1 cellular context compared by ENCODE assay signal in the genomic region with DNA sequence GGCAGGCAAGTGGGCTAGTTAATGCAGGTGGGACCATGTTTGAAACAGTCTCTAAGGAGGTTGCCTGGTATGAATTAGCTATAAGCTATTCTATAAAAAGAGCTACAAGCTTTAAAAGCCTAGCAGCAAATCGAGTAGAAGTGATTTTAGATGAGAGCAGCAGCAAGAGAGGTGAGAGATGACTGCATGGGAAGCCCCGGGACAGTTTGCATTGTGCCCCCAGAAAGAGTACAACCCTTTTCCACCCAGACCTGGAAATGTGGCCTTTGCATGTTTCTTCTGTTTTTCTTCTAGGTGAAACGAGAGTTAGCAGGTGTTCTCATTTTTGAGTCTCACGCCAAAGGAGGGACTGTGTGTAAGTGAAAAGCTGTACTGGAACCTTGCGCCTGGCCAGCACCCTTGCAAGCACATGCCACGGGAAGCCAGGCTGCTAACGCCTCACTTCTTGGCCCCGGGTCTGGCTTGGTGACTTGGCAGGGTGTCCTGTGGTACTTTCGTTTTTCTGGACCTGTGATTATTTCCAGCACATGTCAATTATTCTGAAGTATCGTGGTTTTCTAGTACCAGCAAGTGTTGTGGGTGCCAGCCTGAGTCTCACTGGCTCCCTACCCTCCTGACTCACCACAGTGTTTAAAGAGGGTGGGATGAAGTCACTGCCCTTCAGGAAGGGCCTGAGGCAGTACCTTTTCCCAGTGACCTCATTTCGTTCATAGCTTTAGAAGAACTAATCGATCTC.
TF ChIP-seq lines count a peak whose summit lies in the region.

No MANE protein-coding gene starts in this region.

TF ChIP-seq in HCT116, 20 proteins besides CTCF, POLR2A, EP300 and RAD21 (continued from another document):
- TF ChIP-seq SP1 (IDR thresholded peaks at IDR 0.05; ENCODE audit: low read depth), result 0 out of 2 replicates have a peak, but pooled peaks have one; percentile 24
- TF ChIP-seq YY1 (IDR thresholded peaks at IDR 0.05; ENCODE audit: extremely low read depth, insufficient replicate concordance, low read depth, low read length), result no peak
- no peak for TF ChIP-seq POLR2AphosphoS5 (IDR thresholded peaks at IDR 0.05; ENCODE audit: low read depth, low read length)
- no peak for TF ChIP-seq ZFX (IDR thresholded peaks at IDR 0.05)
- TF ChIP-seq, protein P1, sequence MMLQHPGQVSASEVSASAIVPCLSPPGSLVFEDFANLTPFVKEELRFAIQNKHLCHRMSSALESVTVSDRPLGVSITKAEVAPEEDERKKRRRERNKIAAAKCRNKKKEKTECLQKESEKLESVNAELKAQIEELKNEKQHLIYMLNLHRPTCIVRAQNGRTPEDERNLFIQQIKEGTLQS (IDR thresholded peaks at IDR 0.05), result no peak
- TF ChIP-seq CBX3 (IDR thresholded peaks at IDR 0.05; ENCODE audit: low read depth), result peak; percentile 51; the same call in 1 of the 2 replicates
- TF ChIP-seq EGR1 (IDR thresholded peaks at IDR 0.05; ENCODE audit: low read depth), result no peak
- TF ChIP-seq ELF1 (IDR thresholded peaks at IDR 0.05; ENCODE audit: borderline replicate concordance, low read depth), result no peak
- TF ChIP-seq TCF7L2 (IDR thresholded peaks at IDR 0.05; ENCODE audit: borderline replicate concordance, extremely low read depth, insufficient read depth, insufficient read length), result no peak
- TF ChIP-seq ZNF274 (IDR thresholded peaks at IDR 0.05; ENCODE audit: low read depth, low read length), result no peak
- TF ChIP-seq, protein P2, sequence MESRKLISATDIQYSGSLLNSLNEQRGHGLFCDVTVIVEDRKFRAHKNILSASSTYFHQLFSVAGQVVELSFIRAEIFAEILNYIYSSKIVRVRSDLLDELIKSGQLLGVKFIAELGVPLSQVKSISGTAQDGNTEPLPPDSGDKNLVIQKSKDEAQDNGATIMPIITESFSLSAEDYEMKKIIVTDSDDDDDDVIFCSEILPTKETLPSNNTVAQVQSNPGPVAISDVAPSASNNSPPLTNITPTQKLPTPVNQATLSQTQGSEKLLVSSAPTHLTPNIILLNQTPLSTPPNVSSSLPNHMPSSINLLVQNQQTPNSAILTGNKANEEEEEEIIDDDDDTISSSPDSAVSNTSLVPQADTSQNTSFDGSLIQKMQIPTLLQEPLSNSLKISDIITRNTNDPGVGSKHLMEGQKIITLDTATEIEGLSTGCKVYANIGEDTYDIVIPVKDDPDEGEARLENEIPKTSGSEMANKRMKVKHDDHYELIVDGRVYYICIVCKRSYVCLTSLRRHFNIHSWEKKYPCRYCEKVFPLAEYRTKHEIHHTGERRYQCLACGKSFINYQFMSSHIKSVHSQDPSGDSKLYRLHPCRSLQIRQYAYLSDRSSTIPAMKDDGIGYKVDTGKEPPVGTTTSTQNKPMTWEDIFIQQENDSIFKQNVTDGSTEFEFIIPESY (IDR thresholded peaks at IDR 0.05; ENCODE audit: extremely low read depth, insufficient replicate concordance, low read length), result no peak
